ENCODE assay signal across 8 cellular contexts in the genomic region with DNA sequence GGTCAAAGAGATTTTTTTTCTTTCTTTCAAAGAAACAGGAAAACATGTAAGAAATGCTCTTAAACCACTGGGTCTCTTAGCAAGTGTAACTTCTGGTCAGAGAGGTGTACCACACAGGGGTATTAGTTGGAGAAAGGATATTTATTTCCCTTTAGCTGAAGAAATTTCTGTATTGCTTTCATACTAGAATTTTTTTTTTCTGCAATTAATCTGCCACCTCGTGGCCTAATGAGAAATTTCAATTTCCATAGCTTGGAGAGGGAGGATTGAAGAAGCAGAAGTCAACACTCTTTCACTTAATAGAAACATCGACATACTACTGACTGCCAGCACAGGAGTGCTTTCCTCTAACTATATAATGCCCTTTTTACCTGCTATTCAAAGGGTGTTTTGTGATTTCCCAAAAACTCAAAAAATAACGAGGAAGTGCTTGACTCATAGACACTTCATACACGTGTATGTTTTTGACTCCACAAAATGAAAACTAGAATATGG.
A peak's percentile ranks its signal among the peaks of the same experiment; 100 is the strongest.
DNase-seq lines count a peak whose midpoint lies in the region; ATAC-seq and TF ChIP-seq lines count a peak whose summit lies in the region.

No MANE protein-coding gene starts in this region.

- peak; percentile 36 for TF ChIP-seq CTCF in SU-DHL-6 (IDR thresholded peaks at IDR 0.05; ENCODE audit: insufficient read depth, low read length, poor library complexity, severe bottlenecking)
- TF ChIP-seq CTCF in fibroblast of villous mesenchyme (IDR thresholded peaks at IDR 0.05; ENCODE audit: insufficient read depth, low read depth, low read length), result peak; percentile 55

- H3K27ac ChIP-seq in SU-DHL-6 (ENCODE audit: low read depth, low read length) (no peak overlapping the region), trophoblast cell (ENCODE audit: low read depth, low read length) (no peak overlapping the region)

- H3K79me2 ChIP-seq in SU-DHL-6 (ENCODE audit: insufficient read depth, low read length) (no peaks in the 10 kb centered on the region), trophoblast cell (ENCODE audit: control insufficient read depth, insufficient read depth, low read length, poor library complexity) (no peaks in the 10 kb centered on the region)

- peak; percentile 52 to 53 for ATAC-seq in activated CD4-positive, CD25-positive, alpha-beta regulatory T cell treated with anti-CD3 and anti-CD28 coated beads, Interleukin-2, amount 50 U/mL, for 24 hours
- no peak for ATAC-seq in GM18511 (IDR thresholded peaks at IDR 0.05; ENCODE audit: unreplicated experiment)

- peaks cover 3 to 19% of the 10 kb centered on the region in 2 experiments for H3K4me1 ChIP-seq in trophoblast cell (ENCODE audit: control insufficient read depth in 1 of 2, insufficient read depth in 2 of 2, low read length in 2 of 2)

- no peaks in the 10 kb centered on the region for H3F3A ChIP-seq in SU-DHL-6 (ENCODE audit: insufficient read depth)

- no CpG with 5 or more reads among the region's 4 CpGs for WGBS in trophoblast cell (ENCODE audit: extremely low coverage, insufficient coverage, insufficient read length)

- no peak overlapping the region for H3K23ac ChIP-seq in trophoblast cell (ENCODE audit: low read length)

- H3K36me3 ChIP-seq in SU-DHL-6 (ENCODE audit: low read length), result no peaks in the 10 kb centered on the region
- no peaks in the 10 kb centered on the region for H3K36me3 ChIP-seq in trophoblast cell (ENCODE audit: control insufficient read depth in 1 of 2, insufficient read depth in 2 of 2, low read length in 2 of 2)

- no peak overlapping the region for H2BK5ac ChIP-seq in trophoblast cell (ENCODE audit: low read depth, low read length, poor library complexity)

- H3K27me3 ChIP-seq in SU-DHL-6 (ENCODE audit: low read length) (no peaks in the 10 kb centered on the region), trophoblast cell (ENCODE audit: insufficient read depth, low read length) (no peaks in the 10 kb centered on the region)

- H3K4ac ChIP-seq in trophoblast cell (ENCODE audit: low read depth, low read length), result no peak overlapping the region

- H2AFZ ChIP-seq in SU-DHL-6 (ENCODE audit: low read depth, low read length, severe bottlenecking) (no peak overlapping the region), trophoblast cell (ENCODE audit: insufficient read depth, low read length, poor library complexity) (no peak overlapping the region)

- no peak overlapping the region for H3K4me2 ChIP-seq in SU-DHL-6 (ENCODE audit: low read depth, low read length, poor library complexity, severe bottlenecking)
- no peak overlapping the region for H3K4me2 ChIP-seq in trophoblast cell (ENCODE audit: low read length)

- peaks cover 5% of the 10 kb centered on the region; the same call in 1 of the 2 replicates for H3K9me3 ChIP-seq in SU-DHL-6 (ENCODE audit: insufficient read depth, low read length)
- H3K9me3 ChIP-seq in trophoblast cell (ENCODE audit: insufficient read depth, low read depth, low read length), result no peaks in the 10 kb centered on the region

- H3K18ac ChIP-seq in trophoblast cell (ENCODE audit: low read length), result no peak overlapping the region

- no peak overlapping the region for H3K14ac ChIP-seq in trophoblast cell (ENCODE audit: low read length)

- H2AK5ac ChIP-seq in trophoblast cell (ENCODE audit: low read length), result no peak overlapping the region

- no peak overlapping the region for H2BK12ac ChIP-seq in trophoblast cell (ENCODE audit: low read length)

- H3K79me1 ChIP-seq in trophoblast cell (ENCODE audit: low read length), result peaks cover 5% of the 10 kb centered on the region

- H4K20me1 ChIP-seq in SU-DHL-6 (ENCODE audit: low read depth, low read length), result no peaks in the 10 kb centered on the region

- H4K12ac ChIP-seq in trophoblast cell (ENCODE audit: low read depth, low read length), result no peak overlapping the region

- peak overlapping the region; percentile 28 for H2BK120ac ChIP-seq in trophoblast cell (ENCODE audit: insufficient read depth, low read length, poor library complexity)

- H4K8ac ChIP-seq in trophoblast cell (ENCODE audit: low read depth, low read length), result no peak overlapping the region

- H3K4me3 ChIP-seq in SU-DHL-6 (ENCODE audit: insufficient read depth, low read length, poor library complexity, severe bottlenecking) (no peak overlapping the region), fibroblast of villous mesenchyme (ENCODE audit: low read depth, low read length) (no peak overlapping the region), trophoblast cell (ENCODE audit: low read depth, low read length) (no peak overlapping the region)

- DNase-seq in activated CD4-positive, CD25-positive, alpha-beta regulatory T cell treated with anti-CD3 and anti-CD28 coated beads, Interleukin-2, amount 50 U/mL, for 72 hours, result no peak
- DNase-seq in LoVo (ENCODE audit: low spot score) (peak; percentile 45), fibroblast of villous mesenchyme (ENCODE audit: low read depth) (peak; percentile 60), trophoblast cell (peak; percentile 28 to 62), NCI-H226 (no peak)

- no peak overlapping the region for H4K91ac ChIP-seq in trophoblast cell (ENCODE audit: low read depth, low read length)

- no peaks in the 10 kb centered on the region for H3K9me2 ChIP-seq in SU-DHL-6 (replicated peaks; ENCODE audit: insufficient read depth, low read length)

- no peak overlapping the region for H3K9ac ChIP-seq in SU-DHL-6 (ENCODE audit: low read length)
- H3K9ac ChIP-seq in trophoblast cell (ENCODE audit: low read length), result no peak overlapping the region

Comparison
In these comparisons a context has a peak if more than half of its experiments do, and no peak if none do; other contexts are left out.
1. DNase-seq: peak in LoVo (single experiment), fibroblast of villous mesenchyme (single experiment) and trophoblast cell (2 of 2); none in activated CD4-positive, CD25-positive, alpha-beta regulatory T cell treated with anti-CD3 and anti-CD28 coated beads, Interleukin-2, amount 50 U/mL, for 72 hours (single experiment) and NCI-H226 (single experiment).